ENCODE assay signal across 1 cellular context in genomic region chr16:6682142-6682811, GRCh38.
TF ChIP-seq lines count a peak whose summit lies in the region.

No MANE protein-coding gene starts in this region.

TF ChIP-seq in SK-N-SH, 30 proteins besides CTCF, POLR2A, EP300 and RAD21 (continued from another document):
- TF ChIP-seq, protein P1, sequence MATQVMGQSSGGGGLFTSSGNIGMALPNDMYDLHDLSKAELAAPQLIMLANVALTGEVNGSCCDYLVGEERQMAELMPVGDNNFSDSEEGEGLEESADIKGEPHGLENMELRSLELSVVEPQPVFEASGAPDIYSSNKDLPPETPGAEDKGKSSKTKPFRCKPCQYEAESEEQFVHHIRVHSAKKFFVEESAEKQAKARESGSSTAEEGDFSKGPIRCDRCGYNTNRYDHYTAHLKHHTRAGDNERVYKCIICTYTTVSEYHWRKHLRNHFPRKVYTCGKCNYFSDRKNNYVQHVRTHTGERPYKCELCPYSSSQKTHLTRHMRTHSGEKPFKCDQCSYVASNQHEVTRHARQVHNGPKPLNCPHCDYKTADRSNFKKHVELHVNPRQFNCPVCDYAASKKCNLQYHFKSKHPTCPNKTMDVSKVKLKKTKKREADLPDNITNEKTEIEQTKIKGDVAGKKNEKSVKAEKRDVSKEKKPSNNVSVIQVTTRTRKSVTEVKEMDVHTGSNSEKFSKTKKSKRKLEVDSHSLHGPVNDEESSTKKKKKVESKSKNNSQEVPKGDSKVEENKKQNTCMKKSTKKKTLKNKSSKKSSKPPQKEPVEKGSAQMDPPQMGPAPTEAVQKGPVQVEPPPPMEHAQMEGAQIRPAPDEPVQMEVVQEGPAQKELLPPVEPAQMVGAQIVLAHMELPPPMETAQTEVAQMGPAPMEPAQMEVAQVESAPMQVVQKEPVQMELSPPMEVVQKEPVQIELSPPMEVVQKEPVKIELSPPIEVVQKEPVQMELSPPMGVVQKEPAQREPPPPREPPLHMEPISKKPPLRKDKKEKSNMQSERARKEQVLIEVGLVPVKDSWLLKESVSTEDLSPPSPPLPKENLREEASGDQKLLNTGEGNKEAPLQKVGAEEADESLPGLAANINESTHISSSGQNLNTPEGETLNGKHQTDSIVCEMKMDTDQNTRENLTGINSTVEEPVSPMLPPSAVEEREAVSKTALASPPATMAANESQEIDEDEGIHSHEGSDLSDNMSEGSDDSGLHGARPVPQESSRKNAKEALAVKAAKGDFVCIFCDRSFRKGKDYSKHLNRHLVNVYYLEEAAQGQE (IDR thresholded peaks at IDR 0.05; ENCODE audit: low read depth, low read length): no peak
